In genomic region chr17:80481284-80482057, GRCh38 we compare ENCODE assay signal across 1 cellular context.
TF ChIP-seq lines count a peak whose summit lies in the region.

No MANE protein-coding gene starts in this region.

TF ChIP-seq in K562, 482 proteins besides CTCF, POLR2A, EP300 and RAD21 (continued from another document):
- TF ChIP-seq, protein P1, sequence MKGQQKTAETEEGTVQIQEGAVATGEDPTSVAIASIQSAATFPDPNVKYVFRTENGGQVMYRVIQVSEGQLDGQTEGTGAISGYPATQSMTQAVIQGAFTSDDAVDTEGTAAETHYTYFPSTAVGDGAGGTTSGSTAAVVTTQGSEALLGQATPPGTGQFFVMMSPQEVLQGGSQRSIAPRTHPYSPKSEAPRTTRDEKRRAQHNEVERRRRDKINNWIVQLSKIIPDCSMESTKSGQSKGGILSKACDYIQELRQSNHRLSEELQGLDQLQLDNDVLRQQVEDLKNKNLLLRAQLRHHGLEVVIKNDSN (CRISPR knock-in tag; IDR thresholded peaks at IDR 0.05): peak; percentile 58
- TF ChIP-seq RAD51 (IDR thresholded peaks at IDR 0.05; ENCODE audit: borderline replicate concordance, low read depth) (peak; percentile 39; the same call in 1 of the 2 replicates), ZNF75A (CRISPR knock-in tag; IDR thresholded peaks at IDR 0.05) (no peak), USF2 (CRISPR knock-in tag; IDR thresholded peaks at IDR 0.05) (peak; percentile 56), ARHGAP35 (IDR thresholded peaks at IDR 0.05; ENCODE audit: partially characterized antibody) (no peak)
